8 cellular contexts compared by ENCODE assay signal in the genomic region with DNA sequence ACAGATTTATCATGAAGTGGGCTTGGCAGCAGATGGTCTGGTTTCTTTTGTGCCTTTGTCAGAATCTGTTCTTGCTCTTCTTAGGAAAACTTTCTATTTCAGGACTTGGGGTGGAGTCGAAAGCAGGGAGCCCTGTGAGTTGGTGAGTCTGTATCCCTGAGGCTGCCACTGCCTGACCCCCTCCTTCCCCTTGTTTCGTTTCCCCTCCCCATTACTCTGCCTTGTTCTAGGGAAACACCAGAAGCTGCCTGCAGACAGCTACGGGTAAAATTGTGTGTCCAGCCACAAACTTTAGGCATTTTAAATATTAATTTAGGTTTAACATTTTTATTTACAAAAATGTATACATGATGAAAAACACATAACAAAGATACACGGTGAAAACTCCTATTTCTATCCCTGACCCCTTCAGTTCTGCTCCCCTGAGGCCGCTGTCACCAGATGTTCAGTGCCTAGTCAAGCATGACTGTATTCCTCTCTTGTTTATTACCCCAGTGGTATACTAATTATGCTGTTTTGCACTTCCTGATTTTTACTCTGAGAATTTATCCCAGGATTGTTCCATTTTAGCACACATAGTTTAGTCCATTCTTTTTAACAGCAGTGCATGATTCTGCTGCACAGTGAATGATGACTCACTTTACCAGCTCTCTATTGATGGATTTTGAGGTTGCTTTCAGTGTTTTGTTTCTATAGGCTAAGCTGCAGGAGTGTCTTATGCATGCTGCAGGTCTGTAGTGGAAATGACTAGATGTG. TPM values are rescaled to one million over a fixed set of nuclear protein-coding genes. Genes with fewer than 3 reads are reported as not detected.
DNase-seq lines count a peak whose midpoint lies in the region; ATAC-seq, FAIRE-seq and TF ChIP-seq lines count a peak whose summit lies in the region.

No MANE protein-coding gene starts in this region.

- peak overlapping the region; percentile 86 for H2BK15ac ChIP-seq in mesenchymal stem cell (ENCODE audit: low read depth, poor library complexity, severe bottlenecking)

- peak overlapping the region in 1 of 2 experiments; percentile 63 for H2BK12ac ChIP-seq in mesenchymal stem cell (ENCODE audit: low read length in 2 of 2)

- no peaks in the 10 kb centered on the region for H3K36me3 ChIP-seq in ascending aorta
- H3K36me3 ChIP-seq in mesenchymal stem cell (ENCODE audit: control insufficient read depth in 1 of 2, insufficient read depth in 2 of 2, low read depth in 1 of 2, low read length in 2 of 2) = peaks cover 2 to 26% of the 10 kb centered on the region in 2 experiments

- peak overlapping the region; percentile 26 for H2AK5ac ChIP-seq in mesenchymal stem cell (ENCODE audit: low read length, severe bottlenecking)

- intact Hi-C loops in ascending aorta (cut with DNase I) = no loop called here

- TF ChIP-seq CTCF in A549 (IDR thresholded peaks at IDR 0.05) (no peak), ascending aorta (IDR thresholded peaks at IDR 0.05) (no peak)

- peak overlapping the region; percentile 77 for H2BK120ac ChIP-seq in mesenchymal stem cell (ENCODE audit: low read depth, low read length)

- no peak overlapping the region for H2AFZ ChIP-seq in mesenchymal stem cell (ENCODE audit: low read depth, low read length)

- WGBS in A549 (ENCODE audit: missing lambda C conversion rate) = 63% methylated on average over 5 of the region's 5 CpGs
- WGBS in mesenchymal stem cell = 28% methylated on average over 3 of the region's 5 CpGs

- DNase-seq in A549 (ENCODE audit: low read depth in 1 of 2, low spot score in 1 of 2) (no peak), ascending aorta (ENCODE audit: low spot score in 2 of 2) (no peak), mesenchymal stem cell (peak; percentile 84), midbrain (lab: John Stamatoyannopoulos, UW) (no peak), COR-L47 (lab: John Stamatoyannopoulos, UW) (no peak)
- no peak for DNase-seq in stimulated activated CD4-positive, alpha-beta T cell treated with anti-CD3 and anti-CD28 coated beads, Interleukin-15, amount 100 ng/mL, for 24 hours

- ATAC-seq in A549 (no peak), GM18505 (IDR thresholded peaks at IDR 0.05; ENCODE audit: unreplicated experiment) (peak; percentile 32), HG03565 (IDR thresholded peaks at IDR 0.05; ENCODE audit: unreplicated experiment) (peak; percentile 31)

- POLR2A ChIA-PET in A549 (lab: Yijun Ruan, JAX) = interaction anchor here (1.5 kb wide), 1 partner anchor 42 kb away, joined by 4 read pairs; no protein-coding TSS in a partner anchor

- peaks cover 100% of the 10 kb centered on the region for H3K4me1 ChIP-seq in A549
- peaks cover 23 to 50% of the 10 kb centered on the region in 2 donors for H3K4me1 ChIP-seq in ascending aorta
- peaks cover 63% of the 10 kb centered on the region for H3K4me1 ChIP-seq in mesenchymal stem cell (ENCODE audit: control insufficient read depth, insufficient read depth, low read depth, low read length)

- H3K23ac ChIP-seq in mesenchymal stem cell (ENCODE audit: low read length in 2 of 2) = no peak overlapping the region

- H3K9ac ChIP-seq in mesenchymal stem cell (ENCODE audit: low read length) = peak overlapping the region; percentile 79

- H3K9me3 ChIP-seq in A549 (no peaks in the 10 kb centered on the region), ascending aorta (no peaks in the 10 kb centered on the region), mesenchymal stem cell (ENCODE audit: control insufficient read depth, low read length) (no peaks in the 10 kb centered on the region)

- peak overlapping the region; percentile 59 to 100; a peak in 5 of 6 replicates for H3K27ac ChIP-seq in A549
- H3K27ac ChIP-seq in ascending aorta = peak overlapping the region; percentile 10 to 64
- H3K27ac ChIP-seq in mesenchymal stem cell (ENCODE audit: low read length, poor library complexity, severe bottlenecking) = peak overlapping the region; percentile 81

- no peak for TF ChIP-seq RAD21 in A549 (conservative IDR thresholded peaks at IDR 0.05 in 1 of 2, IDR thresholded peaks at IDR 0.05 in 1 of 2)

- no peak overlapping the region for H2BK5ac ChIP-seq in mesenchymal stem cell (ENCODE audit: low read depth, low read length, poor library complexity, severe bottlenecking)

- H3K4ac ChIP-seq in mesenchymal stem cell (ENCODE audit: low read depth in 1 of 2, low read length in 2 of 2) = peak overlapping the region in 1 of 2 experiments; percentile 75

- no peak for FAIRE-seq in A549 (lab: Jason Lieb, UNC)

- CTCF ChIA-PET in A549 (lab: Yijun Ruan, JAX) = interaction anchor here (1.0 to 38.6 kb wide), 4 partner anchors 10 to 81 kb away, joined by 3 to 928 read pairs (median 28); no protein-coding TSS in a partner anchor

- TF ChIP-seq EP300 in A549 (IDR thresholded peaks at IDR 0.05) = no peak

- H4K91ac ChIP-seq in mesenchymal stem cell (ENCODE audit: low read length) = no peak overlapping the region

- H3K14ac ChIP-seq in mesenchymal stem cell (ENCODE audit: low read length in 2 of 2) = no peak overlapping the region

- H3K27me3 ChIP-seq in ascending aorta (no peaks in the 10 kb centered on the region), mesenchymal stem cell (ENCODE audit: control insufficient read depth in 1 of 2, insufficient read depth in 1 of 2, low read length in 2 of 2) (no peaks in the 10 kb centered on the region)

- no peak overlapping the region for H4K8ac ChIP-seq in mesenchymal stem cell (ENCODE audit: low read length)

- H3K4me2 ChIP-seq in A549 (peak overlapping the region; percentile 93), mesenchymal stem cell (ENCODE audit: low read length, poor library complexity, severe bottlenecking) (peak overlapping the region; percentile 31)

- H3K79me1 ChIP-seq in mesenchymal stem cell (replicated peaks; ENCODE audit: low read length, poor library complexity, severe bottlenecking) = no peaks in the 10 kb centered on the region

- peak overlapping the region; percentile 69 to 82 for H3K18ac ChIP-seq in mesenchymal stem cell (ENCODE audit: low read depth in 1 of 2, low read length in 2 of 2)

- H3K4me3 ChIP-seq in A549 (no peak overlapping the region), ascending aorta (peak overlapping the region in 1 of 2 donors; percentile 30), mesenchymal stem cell (ENCODE audit: insufficient read depth in 1 of 2, low read depth in 1 of 2, low read length in 2 of 2) (peak overlapping the region in 1 of 2 experiments; percentile 65)

- TF ChIP-seq POLR2A in A549 (IDR thresholded peaks at IDR 0.05; ENCODE audit: low read length) (no peak), GM18505 (IDR thresholded peaks at IDR 0.05; ENCODE audit: borderline replicate concordance, extremely low read depth, insufficient read depth, insufficient read length) (no peak)

TF ChIP-seq in A549, 52 proteins besides CTCF, POLR2A, EP300 and RAD21:
- TF ChIP-seq, protein P1, sequence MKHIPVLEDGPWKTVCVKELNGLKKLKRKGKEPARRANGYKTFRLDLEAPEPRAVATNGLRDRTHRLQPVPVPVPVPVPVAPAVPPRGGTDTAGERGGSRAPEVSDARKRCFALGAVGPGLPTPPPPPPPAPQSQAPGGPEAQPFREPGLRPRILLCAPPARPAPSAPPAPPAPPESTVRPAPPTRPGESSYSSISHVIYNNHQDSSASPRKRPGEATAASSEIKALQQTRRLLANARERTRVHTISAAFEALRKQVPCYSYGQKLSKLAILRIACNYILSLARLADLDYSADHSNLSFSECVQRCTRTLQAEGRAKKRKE (CRISPR knock-in tag; IDR thresholded peaks at IDR 0.05; ENCODE audit: low read depth) = no peak
- TF ChIP-seq TFCP2L1 (CRISPR knock-in tag; IDR thresholded peaks at IDR 0.05) (no peak), USF2 (IDR thresholded peaks at IDR 0.05) (no peak), CBX2 (IDR thresholded peaks at IDR 0.05; ENCODE audit: borderline replicate concordance, low read depth) (no peak), FOSL2 (IDR thresholded peaks at IDR 0.05) (no peak), FOSL2 (CRISPR knock-in tag; IDR thresholded peaks at IDR 0.05) (peak; percentile 46), PBX3 (IDR thresholded peaks at IDR 0.05) (no peak), ESRRA (IDR thresholded peaks at IDR 0.05; ENCODE audit: borderline replicate concordance, low read length) (no peak), NPAS2 (CRISPR knock-in tag; IDR thresholded peaks at IDR 0.05; ENCODE audit: borderline replicate concordance) (no peak)

RNA-seq across cellular contexts. Expression of gene TSPAN14, which starts 9.1 kb away (rescaled TPM):
- polyA plus RNA-seq in A549 (2011; rRNA removed) (87.0 and 97.1 TPM in 2 replicates), A549 (2017; fragmentation: RNase III; extraction: RNeasy Plus Mini Kit Qiagen cat#74134 plus additional on column Dnase treatment) (101 to 124 TPM (median 121 TPM) in 3 replicates)
- 119 and 152 TPM in 2 replicates for polyA plus RNA-seq in A549 (2012; cell fraction: cytosol; rRNA removed)
- 147 and 164 TPM in 2 replicates for polyA plus RNA-seq in A549 (2012; cell fraction: nucleus; rRNA removed)
- 68.4 and 91.9 TPM in 2 replicates for polyA minus RNA-seq in A549 (2011; rRNA and poly(A)+ RNA removed)
- total RNA-seq in ascending aorta = 161 TPM
- polyA plus RNA-seq in mesenchymal stem cell (2013, experiment 1 of 2) = 42.9 TPM
- polyA plus RNA-seq in mesenchymal stem cell (2013, experiment 2 of 2) = 44.5 TPM

RNA-seq across cellular contexts. Expression of gene PRXL2A, which starts 54.8 kb away (rescaled TPM):
- polyA plus RNA-seq in A549 (2011; rRNA removed) (47.6 and 59.3 TPM in 2 replicates), A549 (2017; fragmentation: RNase III; extraction: RNeasy Plus Mini Kit Qiagen cat#74134 plus additional on column Dnase treatment) (40.6 to 55.0 TPM (median 47.7 TPM) in 3 replicates)
- polyA plus RNA-seq in A549 (2012; cell fraction: cytosol; rRNA removed) = 18.2 and 20.7 TPM in 2 replicates
- 4.5 and 5.5 TPM in 2 replicates for polyA plus RNA-seq in A549 (2012; cell fraction: nucleus; rRNA removed)
- 8.9 and 9.1 TPM in 2 replicates for polyA minus RNA-seq in A549 (2011; rRNA and poly(A)+ RNA removed)
- 22.7 TPM for total RNA-seq in ascending aorta
- polyA plus RNA-seq in mesenchymal stem cell (2013, experiment 1 of 2) = 214 TPM
- 220 TPM for polyA plus RNA-seq in mesenchymal stem cell (2013, experiment 2 of 2)

Comparison
In these comparisons a context has a peak if more than half of its experiments do, and no peak if none do; other contexts are left out.
1. ATAC-seq: peak in GM18505 (single experiment) and HG03565 (single experiment); none in A549 (0 of 2).
2. Peak in every context shown above with its lines, with median percentiles within 50 percentile points of each other: H3K27ac ChIP-seq.